ENCODE assay signal across 26 cellular contexts in the genomic region with DNA sequence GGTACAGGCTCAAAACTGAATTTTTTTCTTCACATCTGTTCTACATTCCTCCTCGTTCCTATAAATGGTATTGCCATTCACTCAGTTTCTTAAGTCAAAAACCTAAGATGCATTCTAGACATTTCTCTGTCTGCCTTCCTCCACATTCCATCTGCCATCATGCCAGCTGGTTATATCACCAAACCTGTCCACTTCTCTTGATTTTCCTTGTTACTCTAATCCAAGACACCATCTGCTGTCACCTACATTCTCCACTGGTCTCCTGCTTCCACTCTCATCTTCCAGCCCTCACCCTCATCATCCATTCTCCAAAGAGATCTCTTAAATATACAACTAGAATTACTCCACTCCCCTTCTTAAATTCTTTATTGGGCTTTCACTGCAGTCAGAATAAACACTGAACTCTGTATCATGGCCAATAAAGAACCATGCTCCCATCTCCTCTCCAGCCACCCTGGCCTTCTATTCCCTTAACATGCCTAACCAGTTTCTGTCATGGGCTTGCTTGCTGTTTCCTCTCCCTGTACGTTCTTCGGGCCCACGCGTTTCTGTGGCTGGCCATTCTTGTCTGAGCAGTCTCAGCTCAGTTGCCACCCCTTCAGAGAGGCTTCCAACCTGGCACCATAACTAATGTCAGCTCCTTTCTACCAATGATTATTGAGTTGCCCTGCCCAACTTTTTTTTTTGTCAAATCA.
"Had no signal": no experiment of that assay in that cellular context is flagged by ENCODE, and none has a peak within 500 bp of the region (broad histone marks: within the 10 kb centered on the region; RNA-seq: fewer than 3 reads in every experiment).

No MANE protein-coding gene starts in this region.

- H3K9me3 Mint-ChIP-seq: activated CD8-positive, alpha-beta T cell treated with anti-CD3 and anti-CD28 coated beads for 36 hours; activated naive CD4-positive, alpha-beta T cell treated with anti-CD3 and anti-CD28 coated beads, Interleukin-2, amount 50 U/mL, for 72 hours; activated naive CD8-positive, alpha-beta T cell treated with anti-CD3 and anti-CD28 coated beads, Interleukin-2, amount 50 U/mL, for 24 hours; activated T-cell treated with anti-CD3 and anti-CD28 coated beads, Interleukin-2, amount 50 U/mL, for 24 hours; activated T-helper 1 cell treated with anti-CD3 and anti-CD28 coated beads, Interleukin-12 subunit alpha, Interleukin-12 subunit beta, Interleukin-2, Interleukin-4 antibody, amounts not matched to agents 30 ng/mL and 10 ng/mL and 1 ng/mL, durations not matched to agents 14 hours and 24 hours and 36 hours; brain; central memory CD8-positive, alpha-beta T cell; T-cell had no signal

- H3K36me3 Mint-ChIP-seq: brain, T-cell had no signal

- H3K27ac ChIP-seq: SK-N-MC had no signal

- H3K4me3 Mint-ChIP-seq: activated CD8-positive, alpha-beta T cell treated with anti-CD3 and anti-CD28 coated beads for 36 hours; activated naive CD8-positive, alpha-beta T cell treated with anti-CD3 and anti-CD28 coated beads, Interleukin-2, amount 50 U/mL, for 24 hours; activated T-cell treated with anti-CD3 and anti-CD28 coated beads, Interleukin-2, amount 50 U/mL, for 24 hours; activated T-helper 1 cell treated with anti-CD3 and anti-CD28 coated beads, Interleukin-12 subunit alpha, Interleukin-12 subunit beta, Interleukin-2, Interleukin-4 antibody, amounts not matched to agents 30 ng/mL and 10 ng/mL and 1 ng/mL, durations not matched to agents 14 hours and 24 hours and 36 hours; brain; central memory CD8-positive, alpha-beta T cell; T-cell had no signal

- H3K27ac Mint-ChIP-seq: activated CD8-positive, alpha-beta T cell treated with anti-CD3 and anti-CD28 coated beads for 36 hours; activated naive CD8-positive, alpha-beta T cell treated with anti-CD3 and anti-CD28 coated beads, Interleukin-2, amount 50 U/mL, for 24 hours; activated T-cell treated with anti-CD3 and anti-CD28 coated beads, Interleukin-2, amount 50 U/mL, for 24 hours; activated T-helper 1 cell treated with anti-CD3 and anti-CD28 coated beads, Interleukin-12 subunit alpha, Interleukin-12 subunit beta, Interleukin-2, Interleukin-4 antibody, amounts not matched to agents 30 ng/mL and 10 ng/mL and 1 ng/mL, durations not matched to agents 14 hours and 24 hours and 36 hours; brain; T-cell had no signal

- H3K4me1 Mint-ChIP-seq: activated naive CD8-positive, alpha-beta T cell treated with anti-CD3 and anti-CD28 coated beads, Interleukin-2, amount 50 U/mL, for 24 hours; central memory CD8-positive, alpha-beta T cell; T-cell had no signal

- DNase-seq: activated CD4-positive, alpha-beta T cell treated with anti-CD3 and anti-CD28 coated beads for 4 hours; activated CD8-positive, alpha-beta T cell treated with anti-CD3 and anti-CD28 coated beads for 36 hours; activated effector memory CD4-positive, alpha-beta T cell treated with anti-CD3 and anti-CD28 coated beads, Interleukin-2, amount 50 U/mL, for 16 hours; activated naive CD4-positive, alpha-beta T cell treated with Interleukin-2 at 50 U/mL for 16 hours; activated naive CD8-positive, alpha-beta T cell treated with anti-CD3 and anti-CD28 coated beads, Interleukin-2, amount 50 U/mL, for 24 hours; activated T-cell treated with anti-CD3 and anti-CD28 coated beads, Interleukin-2, amount 50 U/mL, for 24 hours; amygdala; Karpas-422; NCI-H1048; NCI-H146; NCI-H187 treated with DMSO at 0.1 percent for 48 hours; NCI-H2081 treated with DMSO at 0.1 percent for 48 hours; NCI-H226; NCI-H748 treated with DMSO at 0.1 percent for 48 hours; RPMI8226; T-cell; T-helper 2 cell; T1000 had no signal

- H3K27me3 Mint-ChIP-seq: activated CD8-positive, alpha-beta T cell treated with anti-CD3 and anti-CD28 coated beads for 36 hours; activated naive CD8-positive, alpha-beta T cell treated with anti-CD3 and anti-CD28 coated beads, Interleukin-2, amount 50 U/mL, for 24 hours; activated T-cell treated with anti-CD3 and anti-CD28 coated beads, Interleukin-2, amount 50 U/mL, for 24 hours; brain; central memory CD8-positive, alpha-beta T cell; T-cell had no signal

- H3K4me3 ChIP-seq: K562, SK-N-MC had no signal

- ATAC-seq: activated CD4-positive, CD25-positive, alpha-beta regulatory T cell treated with anti-CD3 and anti-CD28 coated beads, Interleukin-2, amount 50 U/mL, for 24 hours; activated CD8-positive, alpha-beta T cell treated with anti-CD3 and anti-CD28 coated beads for 36 hours; activated naive CD4-positive, alpha-beta T cell treated with anti-CD3 and anti-CD28 coated beads, Interleukin-2, amount 50 U/mL, for 72 hours; activated naive CD8-positive, alpha-beta T cell treated with anti-CD3 and anti-CD28 coated beads, Interleukin-2, amount 50 U/mL, for 24 hours; K562; Right ventricle myocardium inferior; T-cell had no signal
